1 cellular context compared by ENCODE assay signal in genomic region chr17:21041753-21042433, GRCh38.
TF ChIP-seq lines count a peak whose summit lies in the region.

No MANE protein-coding gene starts in this region.

TF ChIP-seq in K562, 482 proteins besides CTCF, POLR2A, EP300 and RAD21 (continued from another document):
- TF ChIP-seq, protein P1, sequence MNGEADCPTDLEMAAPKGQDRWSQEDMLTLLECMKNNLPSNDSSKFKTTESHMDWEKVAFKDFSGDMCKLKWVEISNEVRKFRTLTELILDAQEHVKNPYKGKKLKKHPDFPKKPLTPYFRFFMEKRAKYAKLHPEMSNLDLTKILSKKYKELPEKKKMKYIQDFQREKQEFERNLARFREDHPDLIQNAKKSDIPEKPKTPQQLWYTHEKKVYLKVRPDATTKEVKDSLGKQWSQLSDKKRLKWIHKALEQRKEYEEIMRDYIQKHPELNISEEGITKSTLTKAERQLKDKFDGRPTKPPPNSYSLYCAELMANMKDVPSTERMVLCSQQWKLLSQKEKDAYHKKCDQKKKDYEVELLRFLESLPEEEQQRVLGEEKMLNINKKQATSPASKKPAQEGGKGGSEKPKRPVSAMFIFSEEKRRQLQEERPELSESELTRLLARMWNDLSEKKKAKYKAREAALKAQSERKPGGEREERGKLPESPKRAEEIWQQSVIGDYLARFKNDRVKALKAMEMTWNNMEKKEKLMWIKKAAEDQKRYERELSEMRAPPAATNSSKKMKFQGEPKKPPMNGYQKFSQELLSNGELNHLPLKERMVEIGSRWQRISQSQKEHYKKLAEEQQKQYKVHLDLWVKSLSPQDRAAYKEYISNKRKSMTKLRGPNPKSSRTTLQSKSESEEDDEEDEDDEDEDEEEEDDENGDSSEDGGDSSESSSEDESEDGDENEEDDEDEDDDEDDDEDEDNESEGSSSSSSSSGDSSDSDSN (IDR thresholded peaks at IDR 0.05; ENCODE audit: borderline replicate concordance in 1 of 2, low read depth in 2 of 2, low read length in 2 of 2) = peak; percentile 48 to 77; a peak in 1 of 4 replicates
- TF ChIP-seq, protein P2, sequence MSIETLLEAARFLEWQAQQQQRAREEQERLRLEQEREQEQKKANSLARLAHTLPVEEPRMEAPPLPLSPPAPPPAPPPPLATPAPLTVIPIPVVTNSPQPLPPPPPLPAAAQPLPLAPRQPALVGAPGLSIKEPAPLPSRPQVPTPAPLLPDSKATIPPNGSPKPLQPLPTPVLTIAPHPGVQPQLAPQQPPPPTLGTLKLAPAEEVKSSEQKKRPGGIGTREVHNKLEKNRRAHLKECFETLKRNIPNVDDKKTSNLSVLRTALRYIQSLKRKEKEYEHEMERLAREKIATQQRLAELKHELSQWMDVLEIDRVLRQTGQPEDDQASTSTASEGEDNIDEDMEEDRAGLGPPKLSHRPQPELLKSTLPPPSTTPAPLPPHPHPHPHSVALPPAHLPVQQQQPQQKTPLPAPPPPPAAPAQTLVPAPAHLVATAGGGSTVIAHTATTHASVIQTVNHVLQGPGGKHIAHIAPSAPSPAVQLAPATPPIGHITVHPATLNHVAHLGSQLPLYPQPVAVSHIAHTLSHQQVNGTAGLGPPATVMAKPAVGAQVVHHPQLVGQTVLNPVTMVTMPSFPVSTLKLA (conservative IDR thresholded peaks at IDR 0.05) = 0 out of 4 replicates have a peak, but pooled peaks of 1 of the 2 experiments have one; percentile 41
- TF ChIP-seq RBM34 (IDR thresholded peaks at IDR 0.05; ENCODE audit: borderline replicate concordance, insufficient read depth, low read length) (no peak), MAFF (IDR thresholded peaks at IDR 0.05; ENCODE audit: low read length) (no peak), ETV1 (tag; conservative IDR thresholded peaks at IDR 0.05; ENCODE audit: low read depth) (peak; percentile 69; the same call in 1 of the 2 replicates), NCOA4 (IDR thresholded peaks at IDR 0.05; ENCODE audit: partially characterized antibody) (no peak), LCOR (CRISPR knock-in tag; IDR thresholded peaks at IDR 0.05) (no peak), MIER1 (IDR thresholded peaks at IDR 0.05; ENCODE audit: low read depth) (no peak), NR2C2 (CRISPR knock-in tag; IDR thresholded peaks at IDR 0.05) (no peak), NR2C2 (tag; IDR thresholded peaks at IDR 0.05) (peak; percentile 96), TOE1 (IDR thresholded peaks at IDR 0.05; ENCODE audit: borderline replicate concordance) (no peak), TOE1 (CRISPR knock-in tag; IDR thresholded peaks at IDR 0.05; ENCODE audit: borderline replicate concordance, low read depth) (no peak), CBX2 (IDR thresholded peaks at IDR 0.05; ENCODE audit: insufficient read depth, low read length, poor library complexity, severe bottlenecking) (no peak), ZSCAN32 (CRISPR knock-in tag; IDR thresholded peaks at IDR 0.05) (no peak), HMBOX1 (IDR thresholded peaks at IDR 0.05) (no peak), PCBP1 (IDR thresholded peaks at IDR 0.05; ENCODE audit: low read depth, low read length, poor library complexity, severe bottlenecking) (no peak), RBFOX2 (IDR thresholded peaks at IDR 0.05; ENCODE audit: low read depth, low read length) (peak; percentile 68), HMG20B (CRISPR knock-in tag; IDR thresholded peaks at IDR 0.05) (no peak), NFIC (IDR thresholded peaks at IDR 0.05) (0 out of 2 replicates have a peak, but pooled peaks have one; percentile 5), PURB (CRISPR knock-in tag; IDR thresholded peaks at IDR 0.05; ENCODE audit: low read depth) (no peak), ZC3H4 (CRISPR knock-in tag; IDR thresholded peaks at IDR 0.05; ENCODE audit: borderline replicate concordance) (no peak), IRF2 (CRISPR knock-in tag; IDR thresholded peaks at IDR 0.05) (no peak), CHD1 (IDR thresholded peaks at IDR 0.05; ENCODE audit: low read length) (peak; percentile 45), MAZ (CRISPR knock-in tag; conservative IDR thresholded peaks at IDR 0.05 in 1 of 2, IDR thresholded peaks at IDR 0.05 in 1 of 2) (peak; percentile 33 to 72; a peak in 2 of 4 replicates), GTF2B (IDR thresholded peaks at IDR 0.05; ENCODE audit: extremely low read depth, insufficient read length) (no peak), TAF1 (IDR thresholded peaks at IDR 0.05; ENCODE audit: control insufficient read depth, extremely low read depth, insufficient read depth, low read length, severe bottlenecking) (peak; percentile 36), STAG1 (CRISPR knock-in tag; IDR thresholded peaks at IDR 0.05; ENCODE audit: borderline replicate concordance) (no peak), ESRRA (IDR thresholded peaks at IDR 0.05; ENCODE audit: borderline replicate concordance, low read depth) (no peak), COPS2 (conservative IDR thresholded peaks at IDR 0.05) (no peak), SPI1 (IDR thresholded peaks at IDR 0.05; ENCODE audit: borderline replicate concordance, low read depth, low read length) (no peak), ZBTB7A (IDR thresholded peaks at IDR 0.05; ENCODE audit: borderline replicate concordance, control insufficient read depth, low read depth, low read length) (0 out of 2 replicates have a peak, but pooled peaks have one; percentile 29), BRD4 (IDR thresholded peaks at IDR 0.05) (no peak), ZNF134 (CRISPR knock-in tag; conservative IDR thresholded peaks at IDR 0.05) (no peak), POLR2AphosphoS5 (IDR thresholded peaks at IDR 0.05; ENCODE audit: control insufficient read depth, insufficient read depth, low read depth, low read length) (peak; percentile 42; the same call in 1 of the 2 replicates), JUNB (CRISPR knock-in tag; conservative IDR thresholded peaks at IDR 0.05) (no peak), NRF1 (conservative IDR thresholded peaks at IDR 0.05 in 1 of 2, IDR thresholded peaks at IDR 0.05 in 1 of 2) (no peak)
- TF ChIP-seq, protein P3, sequence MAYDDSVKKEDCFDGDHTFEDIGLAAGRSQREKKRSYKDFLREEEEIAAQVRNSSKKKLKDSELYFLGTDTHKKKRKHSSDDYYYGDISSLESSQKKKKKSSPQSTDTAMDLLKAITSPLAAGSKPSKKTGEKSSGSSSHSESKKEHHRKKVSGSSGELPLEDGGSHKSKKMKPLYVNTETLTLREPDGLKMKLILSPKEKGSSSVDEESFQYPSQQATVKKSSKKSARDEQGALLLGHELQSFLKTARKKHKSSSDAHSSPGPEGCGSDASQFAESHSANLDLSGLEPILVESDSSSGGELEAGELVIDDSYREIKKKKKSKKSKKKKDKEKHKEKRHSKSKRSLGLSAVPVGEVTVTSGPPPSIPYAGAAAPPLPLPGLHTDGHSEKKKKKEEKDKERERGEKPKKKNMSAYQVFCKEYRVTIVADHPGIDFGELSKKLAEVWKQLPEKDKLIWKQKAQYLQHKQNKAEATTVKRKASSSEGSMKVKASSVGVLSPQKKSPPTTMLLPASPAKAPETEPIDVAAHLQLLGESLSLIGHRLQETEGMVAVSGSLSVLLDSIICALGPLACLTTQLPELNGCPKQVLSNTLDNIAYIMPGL (CRISPR knock-in tag; IDR thresholded peaks at IDR 0.05) = no peak
- TF ChIP-seq, protein P4, sequence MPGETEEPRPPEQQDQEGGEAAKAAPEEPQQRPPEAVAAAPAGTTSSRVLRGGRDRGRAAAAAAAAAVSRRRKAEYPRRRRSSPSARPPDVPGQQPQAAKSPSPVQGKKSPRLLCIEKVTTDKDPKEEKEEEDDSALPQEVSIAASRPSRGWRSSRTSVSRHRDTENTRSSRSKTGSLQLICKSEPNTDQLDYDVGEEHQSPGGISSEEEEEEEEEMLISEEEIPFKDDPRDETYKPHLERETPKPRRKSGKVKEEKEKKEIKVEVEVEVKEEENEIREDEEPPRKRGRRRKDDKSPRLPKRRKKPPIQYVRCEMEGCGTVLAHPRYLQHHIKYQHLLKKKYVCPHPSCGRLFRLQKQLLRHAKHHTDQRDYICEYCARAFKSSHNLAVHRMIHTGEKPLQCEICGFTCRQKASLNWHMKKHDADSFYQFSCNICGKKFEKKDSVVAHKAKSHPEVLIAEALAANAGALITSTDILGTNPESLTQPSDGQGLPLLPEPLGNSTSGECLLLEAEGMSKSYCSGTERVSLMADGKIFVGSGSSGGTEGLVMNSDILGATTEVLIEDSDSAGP (CRISPR knock-in tag; IDR thresholded peaks at IDR 0.05) = no peak
- TF ChIP-seq, protein P5, sequence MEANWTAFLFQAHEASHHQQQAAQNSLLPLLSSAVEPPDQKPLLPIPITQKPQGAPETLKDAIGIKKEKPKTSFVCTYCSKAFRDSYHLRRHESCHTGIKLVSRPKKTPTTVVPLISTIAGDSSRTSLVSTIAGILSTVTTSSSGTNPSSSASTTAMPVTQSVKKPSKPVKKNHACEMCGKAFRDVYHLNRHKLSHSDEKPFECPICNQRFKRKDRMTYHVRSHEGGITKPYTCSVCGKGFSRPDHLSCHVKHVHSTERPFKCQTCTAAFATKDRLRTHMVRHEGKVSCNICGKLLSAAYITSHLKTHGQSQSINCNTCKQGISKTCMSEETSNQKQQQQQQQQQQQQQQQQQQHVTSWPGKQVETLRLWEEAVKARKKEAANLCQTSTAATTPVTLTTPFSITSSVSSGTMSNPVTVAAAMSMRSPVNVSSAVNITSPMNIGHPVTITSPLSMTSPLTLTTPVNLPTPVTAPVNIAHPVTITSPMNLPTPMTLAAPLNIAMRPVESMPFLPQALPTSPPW (CRISPR knock-in tag; IDR thresholded peaks at IDR 0.05) = peak; percentile 92
- TF ChIP-seq, protein P6, sequence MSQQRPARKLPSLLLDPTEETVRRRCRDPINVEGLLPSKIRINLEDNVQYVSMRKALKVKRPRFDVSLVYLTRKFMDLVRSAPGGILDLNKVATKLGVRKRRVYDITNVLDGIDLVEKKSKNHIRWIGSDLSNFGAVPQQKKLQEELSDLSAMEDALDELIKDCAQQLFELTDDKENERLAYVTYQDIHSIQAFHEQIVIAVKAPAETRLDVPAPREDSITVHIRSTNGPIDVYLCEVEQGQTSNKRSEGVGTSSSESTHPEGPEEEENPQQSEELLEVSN (IDR thresholded peaks at IDR 0.05; ENCODE audit: borderline replicate concordance in 1 of 2, extremely low read depth in 1 of 2, insufficient read depth in 1 of 2, insufficient read length in 1 of 2, low read depth in 1 of 2, low read length in 1 of 2, poor library complexity in 1 of 2, severe bottlenecking in 1 of 2) = no peak
